Comparison of ENCODE assay signal across 16 cellular contexts in the genomic region with DNA sequence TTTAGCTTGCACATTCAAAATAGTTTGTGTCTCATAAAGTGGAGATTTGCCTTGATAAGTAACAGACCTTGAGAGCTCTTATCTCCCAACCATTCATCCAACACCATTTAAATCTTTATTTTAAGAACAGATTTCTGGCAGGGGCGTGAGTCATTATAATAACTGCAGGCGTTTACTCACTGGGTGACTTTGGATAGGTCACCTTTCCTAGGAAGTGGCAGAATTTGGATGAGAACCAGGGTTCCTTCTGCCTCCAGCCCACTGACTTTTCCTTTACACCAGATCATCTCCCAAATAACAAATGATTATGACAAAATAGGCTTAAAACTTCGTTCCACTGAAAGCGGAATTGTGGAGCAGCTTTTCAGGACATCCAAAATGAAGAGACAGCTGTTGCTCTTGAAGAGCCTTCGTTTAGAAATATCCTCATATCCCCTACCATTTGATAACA. TPM values are rescaled to one million over a fixed set of nuclear protein-coding genes. Genes with fewer than 3 reads are reported as not detected.
A peak's percentile ranks its signal among the peaks of the same experiment; 100 is the strongest.
DNase-seq lines count a peak whose midpoint lies in the region; ATAC-seq, FAIRE-seq and TF ChIP-seq lines count a peak whose summit lies in the region.
"Had no signal": no experiment of that assay in that cellular context is flagged by ENCODE, and none has a peak within 500 bp of the region (broad histone marks: within the 10 kb centered on the region; RNA-seq: fewer than 3 reads in every experiment).

No MANE protein-coding gene starts in this region.

- H3K36me3 ChIP-seq in BLaER1, result no peaks in the 10 kb centered on the region
- H3K36me3 ChIP-seq in esophagus squamous epithelium, result peaks cover 0 to 25% (median 0%) of the 10 kb centered on the region in 3 donors
- peaks cover 72% of the 10 kb centered on the region for H3K36me3 ChIP-seq in osteoblast (ENCODE audit: insufficient read depth, low read length)
- H3K36me3 ChIP-seq: suprapubic skin had no signal

- H3K4me2 ChIP-seq in BLaER1, result peak overlapping the region; percentile 52
- H3K4me2 ChIP-seq in osteoblast (ENCODE audit: insufficient read depth, low read length), result peak overlapping the region; percentile 82

- H3K36me3 Mint-ChIP-seq in activated T-cell treated with anti-CD3 and anti-CD28 coated beads, Interleukin-2, amount 50 U/mL, for 24 hours (ENCODE audit: low read depth), result no peaks in the 10 kb centered on the region
- H3K36me3 Mint-ChIP-seq in effector memory CD8-positive, alpha-beta T cell (ENCODE audit: insufficient read depth), result peaks cover 4% of the 10 kb centered on the region
- H3K36me3 Mint-ChIP-seq: activated CD4-positive, alpha-beta memory T cell treated with anti-CD3 and anti-CD28 coated beads for 36 hours had no signal

- H3K27ac ChIP-seq in BLaER1, result no peak overlapping the region; the same call in 1 of the 2 replicates
- peak overlapping the region in 3 of 4 donors; percentile 14 to 75 (median 30) for H3K27ac ChIP-seq in esophagus squamous epithelium
- peak overlapping the region; percentile 62 for H3K27ac ChIP-seq in osteoblast (ENCODE audit: low read depth, low read length)
- H3K27ac ChIP-seq: suprapubic skin had no signal

- H3K4me1 Mint-ChIP-seq in activated T-cell treated with anti-CD3 and anti-CD28 coated beads, Interleukin-2, amount 50 U/mL, for 24 hours (ENCODE audit: low read depth), result peaks cover 13% of the 10 kb centered on the region
- H3K4me1 Mint-ChIP-seq in effector memory CD8-positive, alpha-beta T cell (ENCODE audit: low read depth in 2 of 2), result peaks cover 2 to 4% of the 10 kb centered on the region in 2 donors

- ATAC-seq in HG02759 (IDR thresholded peaks at IDR 0.05; ENCODE audit: unreplicated experiment), result no peak
- no peak for ATAC-seq in effector memory CD8-positive, alpha-beta T cell (replicated peaks)

- DNase-seq in RCC 7860 (ENCODE audit: low spot score), result peak; percentile 58
- DNase-seq in esophagus squamous epithelium (lab: John Stamatoyannopoulos, UW), result no peak
- DNase-seq in osteoblast (ENCODE audit: insufficient read length, low spot score, missing footprints), result peak; percentile 82
- DNase-seq in activated T-cell treated with anti-CD3 and anti-CD28 coated beads, Interleukin-2, amount 50 U/mL, for 24 hours, result no peak
- no peak for DNase-seq in effector memory CD8-positive, alpha-beta T cell
- DNase-seq in hypothalamus (lab: John Stamatoyannopoulos, UW), result no peak
- DNase-seq: activated CD4-positive, alpha-beta memory T cell treated with anti-CD3 and anti-CD28 coated beads for 36 hours; activated naive CD4-positive, alpha-beta T cell treated with Interleukin-2 at 50 U/mL for 16 hours; AML-193; hippocampal formation; midbrain; NCI-H1694 treated with DMSO at 0.1 percent for 48 hours had no signal

- no peak overlapping the region for H3K4me3 Mint-ChIP-seq in activated T-cell treated with anti-CD3 and anti-CD28 coated beads, Interleukin-2, amount 50 U/mL, for 24 hours
- no peak overlapping the region for H3K4me3 Mint-ChIP-seq in effector memory CD8-positive, alpha-beta T cell
- H3K4me3 Mint-ChIP-seq: activated CD4-positive, alpha-beta memory T cell treated with anti-CD3 and anti-CD28 coated beads for 36 hours; T-helper 1 cell treated with Interleukin-12 subunit alpha and Interleukin-12 subunit beta and Interleukin-4 antibody, amounts not matched to agents 30 μg/mL and 1 μg/mL, for 36 hours had no signal

- H3K9me3 ChIP-seq in BLaER1 (peaks cover 2% of the 10 kb centered on the region; the same call in 1 of the 2 replicates), esophagus squamous epithelium (no peaks in the 10 kb centered on the region), osteoblast (ENCODE audit: low read depth, low read length) (no peaks in the 10 kb centered on the region)
- H3K9me3 ChIP-seq: suprapubic skin had no signal

- peaks cover 46% of the 10 kb centered on the region for H3K79me2 ChIP-seq in osteoblast (ENCODE audit: insufficient read depth, low read length)

- peak; percentile 71 for FAIRE-seq in RCC 7860 (lab: Jason Lieb, UNC)

- H4K20me1 ChIP-seq in BLaER1, result no peaks in the 10 kb centered on the region
- peaks cover 4% of the 10 kb centered on the region for H4K20me1 ChIP-seq in osteoblast (ENCODE audit: insufficient read depth, low read length)

- H3K4me3 ChIP-seq in BLaER1 (no peak overlapping the region), esophagus squamous epithelium (peak overlapping the region in 1 of 4 donors; percentile 54), osteoblast (ENCODE audit: insufficient read depth, low read length) (no peak overlapping the region)
- H3K4me3 ChIP-seq: suprapubic skin had no signal

- peaks cover 16% of the 10 kb centered on the region for H3K27me3 Mint-ChIP-seq in activated T-cell treated with anti-CD3 and anti-CD28 coated beads, Interleukin-2, amount 50 U/mL, for 24 hours
- no peaks in the 10 kb centered on the region for H3K27me3 Mint-ChIP-seq in effector memory CD8-positive, alpha-beta T cell

- intact Hi-C loops in esophagus squamous epithelium (cut with DNase I), result no loop called here

- H3K9me3 Mint-ChIP-seq in activated T-cell treated with anti-CD3 and anti-CD28 coated beads, Interleukin-2, amount 50 U/mL, for 24 hours, result no peaks in the 10 kb centered on the region
- H3K9me3 Mint-ChIP-seq in effector memory CD8-positive, alpha-beta T cell, result no peaks in the 10 kb centered on the region
- H3K9me3 Mint-ChIP-seq: activated CD4-positive, alpha-beta memory T cell treated with anti-CD3 and anti-CD28 coated beads for 36 hours; T-helper 1 cell treated with Interleukin-12 subunit alpha and Interleukin-12 subunit beta and Interleukin-4 antibody, amounts not matched to agents 30 μg/mL and 1 μg/mL, for 36 hours had no signal

- TF ChIP-seq POLR2A in esophagus squamous epithelium (IDR thresholded peaks at IDR 0.05), result no peak

- H3K4me1 ChIP-seq in BLaER1 (peaks cover 54% of the 10 kb centered on the region), esophagus squamous epithelium (peaks cover 15 to 83% (median 22%) of the 10 kb centered on the region in 3 donors), osteoblast (ENCODE audit: insufficient read depth, low read length) (peaks cover 67% of the 10 kb centered on the region)

- no peak overlapping the region for H3K9ac ChIP-seq in BLaER1

- TF ChIP-seq CTCF in esophagus squamous epithelium (IDR thresholded peaks at IDR 0.05) (no peak), osteoblast (IDR thresholded peaks at IDR 0.05; ENCODE audit: extremely low read depth, low read depth, low read length) (no peak)

- no peak overlapping the region for H3K27ac Mint-ChIP-seq in activated T-cell treated with anti-CD3 and anti-CD28 coated beads, Interleukin-2, amount 50 U/mL, for 24 hours
- H3K27ac Mint-ChIP-seq in effector memory CD8-positive, alpha-beta T cell, result no peak overlapping the region
- H3K27ac Mint-ChIP-seq: activated CD4-positive, alpha-beta memory T cell treated with anti-CD3 and anti-CD28 coated beads for 36 hours; T-helper 1 cell treated with Interleukin-12 subunit alpha and Interleukin-12 subunit beta and Interleukin-4 antibody, amounts not matched to agents 30 μg/mL and 1 μg/mL, for 36 hours had no signal

- H2AFZ ChIP-seq in osteoblast (ENCODE audit: low read length), result no peak overlapping the region

- WGBS in esophagus squamous epithelium, 2 donors, result 67 to 78% methylated on average over 5 of the region's 5 CpGs

- H3K27me3 ChIP-seq in BLaER1 (no peaks in the 10 kb centered on the region), esophagus squamous epithelium (no peaks in the 10 kb centered on the region), osteoblast (ENCODE audit: insufficient read depth, low read length) (no peaks in the 10 kb centered on the region)
- H3K27me3 ChIP-seq: suprapubic skin had no signal

RNA-seq across cellular contexts. Expression of a gene that starts 5.0 kb away (rescaled TPM):
- total RNA-seq in esophagus squamous epithelium, result 10 to 100 TPM; 23.3 to 52.8 (median 34.8) TPM
- 213 and 294 TPM in 2 replicates for total RNA-seq in osteoblast

Comparison
In these comparisons a context has a peak if more than half of its experiments do, and no peak if none do; other contexts are left out.
1. DNase-seq: peak in RCC 7860 (single experiment) and osteoblast (single experiment); none in esophagus squamous epithelium (single experiment), activated T-cell treated with anti-CD3 and anti-CD28 coated beads, Interleukin-2, amount 50 U/mL, for 24 hours (single experiment), effector memory CD8-positive, alpha-beta T cell (0 of 3) and hypothalamus (0 of 51).